7 cellular contexts compared by ENCODE assay signal in the genomic region with DNA sequence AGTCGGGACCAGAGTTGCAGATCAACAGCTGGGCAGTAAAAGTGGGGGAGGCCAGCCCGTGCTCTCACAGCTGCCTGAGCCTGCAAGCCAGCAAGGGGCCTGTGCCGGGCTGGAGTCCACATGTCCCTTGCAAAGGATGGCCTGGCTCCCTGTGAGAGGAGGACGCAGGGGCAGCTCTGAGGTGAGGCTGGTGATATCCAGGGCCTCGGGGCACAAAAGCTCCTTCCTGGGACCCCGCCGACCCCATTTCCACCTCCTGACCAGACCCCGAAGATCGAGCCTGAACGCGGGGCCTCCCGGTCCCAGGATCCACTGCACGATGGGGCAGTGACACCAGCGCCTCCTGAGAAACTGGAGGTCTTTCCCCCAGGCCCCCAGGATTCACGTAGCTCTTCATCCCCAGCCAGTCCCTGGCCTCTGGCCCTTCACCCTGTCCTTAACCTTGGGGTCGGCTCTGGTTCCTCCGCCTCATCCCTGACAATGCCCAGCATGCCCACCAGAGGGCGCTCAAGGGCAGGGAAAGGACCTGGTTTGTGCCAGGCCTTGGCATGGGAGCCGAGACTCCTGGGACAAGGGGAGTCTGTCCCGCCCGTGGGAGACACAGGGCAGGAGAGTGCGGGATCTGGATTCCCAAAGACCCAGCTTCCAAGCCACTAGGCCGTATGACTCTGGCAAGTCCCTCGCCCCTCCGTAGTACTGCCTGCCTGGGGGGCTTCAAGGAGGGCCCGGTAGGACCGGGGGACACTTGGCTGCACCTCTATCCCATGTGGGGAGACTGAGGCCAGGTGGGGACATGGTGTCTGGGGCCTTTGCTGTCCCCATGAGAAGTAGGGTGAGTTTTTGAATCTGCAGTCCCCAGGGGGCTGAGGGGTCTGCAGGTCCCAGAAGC. TPM values are rescaled to one million over a fixed set of nuclear protein-coding genes. Genes with fewer than 3 reads are reported as not detected.
DNase-seq lines count a peak whose midpoint lies in the region; ATAC-seq and TF ChIP-seq lines count a peak whose summit lies in the region.

No MANE protein-coding gene starts in this region.

- no peak for ATAC-seq in lung (ENCODE audit: insufficient read depth, low FRiP score)
- ATAC-seq in HG03432 (IDR thresholded peaks at IDR 0.05; ENCODE audit: unreplicated experiment), result no peak

- H3K4me3 ChIP-seq in choroid plexus epithelial cell (ENCODE audit: low read depth, low read length) (no peak overlapping the region), lung (no peak overlapping the region)

- H3K27ac ChIP-seq in lung (ENCODE audit: low read depth in 1 of 2, low read length in 1 of 2), result no peak overlapping the region

- DNase-seq in NCI-H128 (lab: John Stamatoyannopoulos, UW; ENCODE audit: unreplicated experiment), result peak; percentile 46
- peak; percentile 63 to 80 for DNase-seq in activated CD4-positive, alpha-beta T cell treated with anti-CD3 and anti-CD28 coated beads for 4 hours
- peak; percentile 48 for DNase-seq in choroid plexus epithelial cell (ENCODE audit: low read depth)
- DNase-seq in lung (ENCODE audit: low spot score), result peak; percentile 87
- peak; percentile 47 for DNase-seq in stimulated activated CD8-positive, alpha-beta memory T cell treated with anti-CD3 and anti-CD28 coated beads, Interleukin-12 subunit alpha, Interleukin-12 subunit beta, amount 100 ng/mL, for 4 hours (ENCODE audit: low read depth)

- no peaks in the 10 kb centered on the region for H3K9me3 ChIP-seq in lung (ENCODE audit: control insufficient read depth in 2 of 2, insufficient read depth in 1 of 2, low read length in 1 of 2)

- no peaks in the 10 kb centered on the region for H3K27me3 ChIP-seq in lung (ENCODE audit: control insufficient read depth, insufficient read depth)

- no peaks in the 10 kb centered on the region for H3K36me3 ChIP-seq in lung (ENCODE audit: control insufficient read depth in 2 of 2, insufficient read depth in 2 of 2, low read length in 2 of 2)

- H3K4me1 ChIP-seq in lung (ENCODE audit: control insufficient read depth in 2 of 2, insufficient read depth in 2 of 2, low read length in 2 of 2), result peaks cover 5 to 24% of the 10 kb centered on the region in 2 donors

- peak; percentile 95 for TF ChIP-seq CTCF in GM12872 (IDR thresholded peaks at IDR 0.05; ENCODE audit: insufficient read depth, low read depth, low read length)
- peak; percentile 93 for TF ChIP-seq CTCF in choroid plexus epithelial cell (conservative IDR thresholded peaks at IDR 0.05; ENCODE audit: low read depth, low read length)
- peak; percentile 98 for TF ChIP-seq CTCF in lung (IDR thresholded peaks at IDR 0.05; ENCODE audit: control extremely low read depth, extremely low read depth)

- WGBS in lung, 2 donors, result 41 to 44% methylated on average over 26 to 27 of the region's 27 CpGs

RNA-seq across cellular contexts. Expression of a gene that starts 17.8 kb away (rescaled TPM):
- 10 to 100 TPM in 1 of 2 donors, 1 to 10 TPM in 1; 4.4 to 12.5 TPM for total RNA-seq in lung
- 1 to 10 TPM; 3.5 to 8.6 TPM for polyA plus RNA-seq in lung
